8 cellular contexts compared by ENCODE assay signal in the genomic region with DNA sequence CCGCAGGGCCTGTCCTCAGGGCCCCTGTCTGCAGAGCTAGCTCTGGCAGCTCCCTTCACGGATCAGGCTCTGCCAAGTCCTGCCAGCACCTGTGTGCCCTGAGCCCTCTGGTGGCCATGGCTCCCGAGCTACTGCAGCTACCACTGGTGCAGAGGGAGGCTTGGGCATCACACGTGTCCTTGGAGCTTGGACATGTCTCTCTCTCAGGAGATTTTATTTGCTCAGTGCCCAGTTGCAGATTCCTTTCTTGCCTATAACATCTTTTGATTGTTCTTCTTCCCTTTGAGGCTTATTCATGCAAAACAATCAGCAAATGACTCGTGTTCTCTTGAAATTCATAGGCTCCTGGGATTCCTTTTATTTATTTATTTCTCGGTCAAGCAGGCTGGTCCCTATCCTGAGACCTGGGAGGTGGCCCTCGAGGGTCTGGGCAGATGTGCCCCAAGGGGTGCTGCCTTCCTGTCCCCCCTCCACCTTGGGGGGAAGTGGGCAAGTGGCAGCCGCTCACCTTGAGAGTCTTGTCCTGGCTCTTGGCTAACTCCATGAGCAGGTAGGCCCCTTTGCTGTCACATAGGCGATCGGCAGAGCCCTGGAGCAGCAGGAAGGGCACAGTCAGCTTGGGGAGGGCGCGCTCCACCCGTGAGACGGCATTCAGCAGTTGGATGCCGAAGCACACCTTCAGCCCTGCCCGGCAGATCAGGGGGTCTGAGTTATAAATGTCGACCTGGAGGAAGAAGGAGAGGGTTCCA. TPM values are rescaled to one million over a fixed set of nuclear protein-coding genes. Genes with fewer than 3 reads are reported as not detected.
DNase-seq lines count a peak whose midpoint lies in the region; ATAC-seq, FAIRE-seq and TF ChIP-seq lines count a peak whose summit lies in the region.

No MANE protein-coding gene starts in this region.

- intact Hi-C loops in right cardiac atrium (cut with DNase I) = loop anchor here in 3 of 4 donors (5.0 to 10.0 kb wide), 3 partner anchors 53 to 130 kb away; a partner anchor contains a TSS
- intact Hi-C loops in stomach (cut with DNase I; ENCODE audit: low total_unique reads) = loop anchor here (10.0 kb wide), 1 partner anchor 130 kb away; a partner anchor contains a TSS

- WGBS in right cardiac atrium = 81% methylated on average over 17 of the region's 17 CpGs
- 66 to 77% (median 76%) methylated on average over 12 to 17 of the region's 17 CpGs for WGBS in stomach, 5 donors

- H3K27ac ChIP-seq in right cardiac atrium (ENCODE audit: low read length) = no peak overlapping the region
- H3K27ac ChIP-seq in stomach = no peak overlapping the region

- peaks cover 0 to 33% (median 17%) of the 10 kb centered on the region in 4 donors for H3K36me3 ChIP-seq in stomach

- ATAC-seq in right cardiac atrium (no peak), GM19455 (IDR thresholded peaks at IDR 0.05; ENCODE audit: unreplicated experiment) (no peak)

- H3K9me3 ChIP-seq in right cardiac atrium (ENCODE audit: control insufficient read depth, low read length) (no peaks in the 10 kb centered on the region), stomach (no peaks in the 10 kb centered on the region)

- peak; percentile 39 for DNase-seq in ACHN
- DNase-seq in NCI-H526 treated with DMSO at 0.1 percent for 48 hours (lab: John Stamatoyannopoulos, UW) = peak; percentile 42
- DNase-seq in activated naive CD4-positive, alpha-beta T cell treated with Interleukin-2 at 50 U/mL for 16 hours = peak; percentile 25
- peak; percentile 57 to 86 (median 85) for DNase-seq in right cardiac atrium
- peak; percentile 86 for DNase-seq in stomach
- DNase-seq in H54 (ENCODE audit: insufficient read length, low spot score) = no peak

- H3K4me3 ChIP-seq in right cardiac atrium (ENCODE audit: low read length) (no peak overlapping the region), stomach (no peak overlapping the region)

- H3K27me3 ChIP-seq in right cardiac atrium (ENCODE audit: control insufficient read depth, insufficient read depth) (no peaks in the 10 kb centered on the region), stomach (no peaks in the 10 kb centered on the region)

- TF ChIP-seq CTCF in GM12874 (IDR thresholded peaks at IDR 0.05; ENCODE audit: insufficient read depth, low read depth, low read length) (peak; percentile 36; the same call in 1 of the 2 replicates), stomach (IDR thresholded peaks at IDR 0.05) (peak in 5 of 7 experiments; percentile 27 to 66 (median 49))

- in situ Hi-C loops in ACHN (cut with HindIII; ENCODE audit: low pct_ligation_motif_present, low pct_unique_long_range_greater_than_20kb, low sequenced_read_pairs) = no loop called here

- H3K4me1 ChIP-seq in right cardiac atrium (ENCODE audit: control insufficient read depth, insufficient read depth, low read length) (peaks cover 21% of the 10 kb centered on the region), stomach (peaks cover 28 to 60% (median 45%) of the 10 kb centered on the region in 4 donors)

- TF ChIP-seq EP300 in stomach (IDR thresholded peaks at IDR 0.05) = no peak

- TF ChIP-seq POLR2A in stomach (IDR thresholded peaks at IDR 0.05) (no peak), H54 (IDR thresholded peaks at IDR 0.05; ENCODE audit: low read depth, low read length) (no peak)

- no peak for FAIRE-seq in H54 (lab: Jason Lieb, UNC)

RNA-seq across cellular contexts. Expression of a gene that starts 21.9 kb away (rescaled TPM):
- total RNA-seq in right cardiac atrium = 10 to 100 TPM; 20.2 to 47.1 (median 34.1) TPM
- polyA plus RNA-seq in right cardiac atrium = 38.2 TPM
- 100 to 1,000 TPM in 1 of 5 donors, 10 to 100 TPM in 4; 22.0 to 113 (median 56.6) TPM for total RNA-seq in stomach
- 10 to 100 TPM; 25.7 to 36.3 (median 34.4) TPM for polyA plus RNA-seq in stomach
